8 cellular contexts compared by ENCODE assay signal in genomic region chr7:74027124-74027682, GRCh38. TPM values are rescaled to one million over a fixed set of nuclear protein-coding genes. Genes with fewer than 3 reads are reported as not detected.
A peak's percentile ranks its signal among the peaks of the same experiment; 100 is the strongest.
DNase-seq lines count a peak whose midpoint lies in the region; ATAC-seq, FAIRE-seq and TF ChIP-seq lines count a peak whose summit lies in the region.

No MANE protein-coding gene starts in this region.

- no peaks in the 10 kb centered on the region for H4K20me1 ChIP-seq in mammary epithelial cell (ENCODE audit: insufficient read depth, low read length)
- no peaks in the 10 kb centered on the region for H4K20me1 ChIP-seq in MM.1S (ENCODE audit: insufficient read depth, low read length)

- no peaks in the 10 kb centered on the region for H3K79me2 ChIP-seq in mammary epithelial cell (ENCODE audit: insufficient read depth, low read length)
- no peaks in the 10 kb centered on the region for H3K79me2 ChIP-seq in MM.1S (ENCODE audit: low read length)

- H2AFZ ChIP-seq in mammary epithelial cell (ENCODE audit: low read depth, low read length) (no peak overlapping the region), MM.1S (ENCODE audit: low read length) (no peak overlapping the region)

- H3K36me3 ChIP-seq in breast epithelium: no peaks in the 10 kb centered on the region
- no peaks in the 10 kb centered on the region for H3K36me3 ChIP-seq in mammary epithelial cell (ENCODE audit: insufficient read depth, low read length)
- H3K36me3 ChIP-seq in pancreas: no peaks in the 10 kb centered on the region
- H3K36me3 ChIP-seq in MM.1S (replicated peaks; ENCODE audit: insufficient read depth, low read length): no peaks in the 10 kb centered on the region

- 50% methylated on average over 2 of the region's 10 CpGs for WGBS in mammary epithelial cell (ENCODE audit: low coverage, missing lambda C conversion rate)
- WGBS in pancreas, 2 donors: 33% methylated on average over 10 of the region's 10 CpGs
- WGBS in lower leg skin, 2 donors: 26 to 36% methylated on average over 8 to 9 of the region's 10 CpGs

- CTCF ChIA-PET in mammary epithelial cell (lab: Charles Lee; ENCODE audit: low non-redundant PET): interaction anchor here (0.6 to 1.1 kb wide), 5 partner anchors 33 to 374 kb away, joined by 3 to 7 read pairs (median 3); no protein-coding TSS in a partner anchor

- no peak overlapping the region for H3K9ac ChIP-seq in mammary epithelial cell (ENCODE audit: insufficient read depth, low read length)
- H3K9ac ChIP-seq in MM.1S (ENCODE audit: low read length): no peak overlapping the region

- H3K4me3 ChIP-seq in breast epithelium (peak overlapping the region; percentile 58 to 74 (median 65)), mammary epithelial cell (replicated peaks in 1 of 3; ENCODE audit: insufficient read depth in 1 of 3, low read depth in 2 of 3, low read length in 3 of 3) (no peak overlapping the region), pancreas (peak overlapping the region in 2 of 4 donors; percentile 63 to 65), MM.1S (ENCODE audit: low read length) (no peak overlapping the region), lower leg skin (ENCODE audit: low read depth, poor library complexity, severe bottlenecking) (no peak overlapping the region)

- H3K4me2 ChIP-seq in mammary epithelial cell (ENCODE audit: insufficient read depth, low read depth, low read length) (no peak overlapping the region), MM.1S (ENCODE audit: low read depth, low read length) (no peak overlapping the region)

- intact Hi-C loops in breast epithelium (cut with DNase I; ENCODE audit: low total_unique reads): no loop called here
- intact Hi-C loops in mammary epithelial cell (cut with micrococcal nuclease): loop anchor here (1.0 kb wide), 1 partner anchor 161 kb away; no protein-coding TSS in a partner anchor
- intact Hi-C loops in pancreas (cut with DNase I): loop anchor here in 2 of 3 donors (5.0 to 10.0 kb wide), 2 partner anchors 152 to 160 kb away; no protein-coding TSS in a partner anchor
- intact Hi-C loops in lower leg skin (cut with DNase I; ENCODE audit: low total_unique reads): loop anchor here (5.0 kb wide), 1 partner anchor 160 kb away; no protein-coding TSS in a partner anchor

- DNase-seq in breast epithelium (ENCODE audit: low spot score in 2 of 2) (no peak), mammary epithelial cell (no peak), foreskin keratinocyte (no peak), pancreas (peak in 3 of 6 donors; percentile 40 to 60 (median 40)), MM.1S (no peak), HCEC 1CT (no peak), occipital lobe (lab: John Stamatoyannopoulos, UW) (no peak), lower leg skin (ENCODE audit: low spot score in 2 of 2) (no peak)

- no peak for FAIRE-seq in pancreas (lab: Jason Lieb, UNC)

- no TSS peak for BruUV-seq in mammary epithelial cell (replicated peaks; lab: Mats Ljungman, UMichigan)

- H3K27me3 ChIP-seq in breast epithelium (no peaks in the 10 kb centered on the region), mammary epithelial cell (ENCODE audit: insufficient read depth, low read length) (no peaks in the 10 kb centered on the region), foreskin keratinocyte (peaks cover 78% of the 10 kb centered on the region), pancreas (no peaks in the 10 kb centered on the region), MM.1S (replicated peaks; ENCODE audit: insufficient read depth, low read length) (peaks cover 84% of the 10 kb centered on the region)

- H3K9me2 ChIP-seq in MM.1S (replicated peaks; ENCODE audit: insufficient read depth, low read length): no peaks in the 10 kb centered on the region

- dilution Hi-C loops in mammary epithelial cell (cut with HindIII; ENCODE audit: low sequenced_read_pairs): no loop called here

- TF ChIP-seq CTCF in breast epithelium (IDR thresholded peaks at IDR 0.05) (no peak), mammary epithelial cell (conservative IDR thresholded peaks at IDR 0.05 in 1 of 2, IDR thresholded peaks at IDR 0.05 in 1 of 2; ENCODE audit: extremely low read depth in 1 of 2, insufficient read depth in 1 of 2, low read depth in 1 of 2, low read length in 2 of 2) (no peak), foreskin keratinocyte (conservative IDR thresholded peaks at IDR 0.05) (no peak), pancreas (IDR thresholded peaks at IDR 0.05) (no peak), MM.1S (IDR thresholded peaks at IDR 0.05; ENCODE audit: low read length) (no peak), lower leg skin (IDR thresholded peaks at IDR 0.05) (no peak)

- H3F3A ChIP-seq in MM.1S (ENCODE audit: insufficient read depth, low read length): no peaks in the 10 kb centered on the region

- H3K27ac ChIP-seq in breast epithelium: peak overlapping the region; percentile 70 to 77
- H3K27ac ChIP-seq in mammary epithelial cell (ENCODE audit: insufficient read depth, low read depth, low read length): no peak overlapping the region
- H3K27ac ChIP-seq in foreskin keratinocyte: no peak overlapping the region
- H3K27ac ChIP-seq in pancreas: peak overlapping the region; percentile 70 to 83 (median 74)
- no peak overlapping the region for H3K27ac ChIP-seq in MM.1S (ENCODE audit: low read length)

- TF ChIP-seq POLR2A in breast epithelium (IDR thresholded peaks at IDR 0.05): no peak
- no peak for TF ChIP-seq POLR2A in lower leg skin (IDR thresholded peaks at IDR 0.05)

- H3K4me1 ChIP-seq in breast epithelium: peaks cover 7 to 18% of the 10 kb centered on the region in 2 donors
- peaks cover 9% of the 10 kb centered on the region for H3K4me1 ChIP-seq in mammary epithelial cell (ENCODE audit: insufficient read depth, low read length)
- H3K4me1 ChIP-seq in foreskin keratinocyte: no peaks in the 10 kb centered on the region
- peaks cover 10 to 26% (median 25%) of the 10 kb centered on the region in 3 donors for H3K4me1 ChIP-seq in pancreas
- no peaks in the 10 kb centered on the region for H3K4me1 ChIP-seq in MM.1S (ENCODE audit: low read length)

- no peaks in the 10 kb centered on the region for H3K9me3 ChIP-seq in breast epithelium
- no peaks in the 10 kb centered on the region for H3K9me3 ChIP-seq in mammary epithelial cell (replicated peaks; ENCODE audit: insufficient read depth, low read length)
- no peaks in the 10 kb centered on the region for H3K9me3 ChIP-seq in pancreas
- no peaks in the 10 kb centered on the region for H3K9me3 ChIP-seq in MM.1S (replicated peaks; ENCODE audit: insufficient read depth, low read length)

- ATAC-seq in foreskin keratinocyte (peak; percentile 3), pancreas (peak; percentile 6 to 17 (median 10))

- in situ Hi-C loops in mammary epithelial cell (cut with MboI; ENCODE audit: low sequenced_read_pairs in 2 of 2): loop anchor here (10.0 kb wide), 2 partner anchors 152 to 162 kb away; partner anchors contain the start of gene TMEM270 (in 1 of the 2)

RNA-seq across cellular contexts. Expression of gene ELN, which starts 0.8 kb away (rescaled TPM):
- 100 to 1,000 TPM in 1 of 3 donors, 10 to 100 TPM in 2; 25.9 to 134 (median 31.8) TPM for total RNA-seq in breast epithelium
- under 1 TPM in 1 of 2 donors, not detected in 1; 0.50 TPM for total RNA-seq in mammary epithelial cell
- polyA plus RNA-seq in mammary epithelial cell: not detected
- polyA minus RNA-seq in mammary epithelial cell: not detected
- not detected in 2 replicates for total RNA-seq in foreskin keratinocyte
- polyA plus RNA-seq in foreskin keratinocyte: not detected in 2 replicates
- total RNA-seq in pancreas: 10 to 100 TPM; 36.8 to 84.2 (median 70.7) TPM
- polyA plus RNA-seq in pancreas: 100 to 1,000 TPM in 1 of 2 donors, 10 to 100 TPM in 1; 36.9 to 118 TPM
- total RNA-seq in occipital lobe: 10.9 TPM
- 10 to 100 TPM in 3 of 4 donors, 1 to 10 TPM in 1; 5.6 to 96.2 (median 32.4) TPM for total RNA-seq in lower leg skin

RNA-seq across cellular contexts. Expression of gene LIMK1, which starts 56.4 kb away (rescaled TPM):
- total RNA-seq in breast epithelium (10 to 100 TPM; 18.0 to 18.6 (median 18.1) TPM), mammary epithelial cell (10 to 100 TPM; 23.8 to 31.0 TPM), foreskin keratinocyte (23.8 and 26.3 TPM in 2 replicates), pancreas (10 to 100 TPM in 2 of 6 donors, 1 to 10 TPM in 4; 6.1 to 22.6 (median 9.5) TPM), occipital lobe (14.5 TPM), lower leg skin (10 to 100 TPM in 3 of 4 donors, 1 to 10 TPM in 1; 7.7 to 19.5 (median 14.6) TPM)
- polyA plus RNA-seq in mammary epithelial cell (28.3 TPM), foreskin keratinocyte (17.8 and 18.1 TPM in 2 replicates), pancreas (1 to 10 TPM; 4.9 to 7.2 TPM)
- 103 TPM for polyA minus RNA-seq in mammary epithelial cell

Comparison
In these comparisons a context has a peak if more than half of its experiments do, and no peak if none do; other contexts are left out.
1. H3K27ac ChIP-seq: peak in breast epithelium (2 of 2) and pancreas (4 of 4); none in mammary epithelial cell (single experiment), foreskin keratinocyte (single experiment) and MM.1S (single experiment).
2. H3K4me3 ChIP-seq: peak in breast epithelium (3 of 3); none in mammary epithelial cell (0 of 3), MM.1S (single experiment) and lower leg skin (single experiment).